Comparison of ENCODE assay signal across 18 cellular contexts in the genomic region with DNA sequence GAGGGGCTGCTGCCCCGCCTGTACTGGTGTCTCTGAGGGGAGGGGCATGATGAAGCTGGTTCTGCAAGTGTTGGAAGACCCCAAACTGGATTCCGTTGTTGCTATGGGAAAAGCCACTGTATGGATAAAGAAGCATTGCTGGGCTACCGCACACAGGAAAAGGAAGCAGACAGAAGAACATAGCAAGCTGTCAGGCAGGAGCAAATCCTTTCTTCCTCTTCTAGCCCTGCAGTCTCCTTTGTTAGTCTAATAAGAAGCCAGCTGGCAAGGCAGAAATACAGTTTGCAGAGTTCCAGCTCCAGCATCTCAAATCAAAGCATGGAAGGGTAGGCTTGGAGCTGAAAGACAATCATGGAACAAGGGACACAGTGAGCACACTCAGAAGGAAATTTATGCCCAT. TPM values are rescaled to one million over a fixed set of nuclear protein-coding genes. Genes with fewer than 3 reads are reported as not detected.
"Had no signal": no experiment of that assay in that cellular context is flagged by ENCODE, and none has a peak within 500 bp of the region (broad histone marks: within the 10 kb centered on the region; RNA-seq: fewer than 3 reads in every experiment).

No MANE protein-coding gene starts in this region.

- H3K36me3 Mint-ChIP-seq: activated CD4-positive, alpha-beta memory T cell treated with anti-CD3 and anti-CD28 coated beads for 36 hours; activated naive CD8-positive, alpha-beta T cell had no signal

- DNase-seq: activated CD4-positive, alpha-beta memory T cell treated with anti-CD3 and anti-CD28 coated beads for 36 hours; activated CD4-positive, alpha-beta T cell treated with anti-CD3 and anti-CD28 coated beads for 1 hour; activated effector memory CD4-positive, alpha-beta T cell treated with anti-CD3 and anti-CD28 coated beads, Interleukin-2, amount 50 U/mL, for 16 hours; activated T-cell treated with anti-CD3 and anti-CD28 coated beads, Interleukin-2, amount 50 U/mL, for 4 hours; foreskin melanocyte; heart left ventricle; kidney; left ventricle myocardium inferior; mesendoderm; right cardiac atrium; small intestine; T-helper 2 cell had no signal

- H3K27ac Mint-ChIP-seq: activated CD4-positive, alpha-beta memory T cell treated with anti-CD3 and anti-CD28 coated beads for 36 hours; activated naive CD8-positive, alpha-beta T cell had no signal

- H3K4me3 Mint-ChIP-seq: activated CD4-positive, alpha-beta memory T cell treated with anti-CD3 and anti-CD28 coated beads for 36 hours; activated naive CD8-positive, alpha-beta T cell; activated T-cell treated with anti-CD3 and anti-CD28 coated beads, Interleukin-2, amount 50 U/mL, for 4 hours had no signal

- H3K9me3 Mint-ChIP-seq: activated CD4-positive, alpha-beta memory T cell treated with anti-CD3 and anti-CD28 coated beads for 36 hours; activated T-cell treated with anti-CD3 and anti-CD28 coated beads, Interleukin-2, amount 50 U/mL, for 4 hours had no signal

- ATAC-seq: activated T-cell treated with anti-CD3 and anti-CD28 coated beads, Interleukin-2, amount 50 U/mL, for 4 hours; heart left ventricle; right cardiac atrium had no signal

RNA-seq across cellular contexts. Expression of a gene that starts 26.3 kb away (rescaled TPM):
- total RNA-seq: activated CD4-positive, alpha-beta memory T cell treated with anti-CD3 and anti-CD28 coated beads for 36 hours; bronchial epithelial cell; chondrocyte; endothelial cell of umbilical vein; heart left ventricle; left ventricle myocardium inferior; tibial nerve; vagina had no signal
